14 cellular contexts compared by ENCODE assay signal in the genomic region with DNA sequence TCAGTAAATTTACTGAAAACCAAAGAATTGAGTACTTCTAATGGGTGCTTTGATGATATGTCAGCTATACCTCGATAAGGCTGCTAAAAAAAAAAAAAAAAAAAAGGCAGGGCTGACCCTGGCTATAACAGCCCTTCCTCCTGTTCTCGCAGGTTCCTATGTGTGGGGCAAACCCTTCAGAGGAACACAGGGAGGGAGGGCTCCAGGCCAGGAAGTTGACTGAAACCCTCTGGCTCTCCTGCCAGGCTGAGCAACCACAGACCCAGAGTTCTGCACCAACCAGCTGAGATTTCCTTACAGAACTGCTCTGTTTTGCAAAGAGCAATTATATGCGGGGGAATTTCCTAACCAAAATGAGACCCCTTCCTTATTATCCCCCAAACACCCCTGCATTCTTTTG.
"Had no signal": no experiment of that assay in that cellular context is flagged by ENCODE, and none has a peak within 500 bp of the region (broad histone marks: within the 10 kb centered on the region; RNA-seq: fewer than 3 reads in every experiment).

No MANE protein-coding gene starts in this region.

- DNase-seq: cerebellar nuclear complex; effector memory CD8-positive, alpha-beta T cell; erythroblast; left colon; mucosa of descending colon; naive thymus-derived CD8-positive, alpha-beta T cell; posterior cingulate gyrus; small intestine; stimulated activated CD4-positive, alpha-beta T cell treated with anti-CD3 and anti-CD28 coated beads, Interleukin-12 subunit alpha, Interleukin-12 subunit beta, amount 100 ng/mL, for 4 hours; stimulated activated CD4-positive, alpha-beta T cell treated with anti-CD3 and anti-CD28 coated beads, Interleukin-2, amount 100 ng/mL, for 48 hours; stimulated activated naive CD4-positive, alpha-beta T cell treated with Interleukin-2 at 50 U/mL for 16 hours; tibial artery had no signal

- H3K27ac Mint-ChIP-seq: dendritic cell treated with granulocyte-macrophage colony-stimulating factor and Interleukin-4, amounts not matched to agents 40 ng/mL and 50 ng/mL, for 4 days; effector memory CD8-positive, alpha-beta T cell; naive thymus-derived CD8-positive, alpha-beta T cell had no signal

- H3K4me1 Mint-ChIP-seq: naive thymus-derived CD8-positive, alpha-beta T cell had no signal

- H3K4me3 ChIP-seq: mucosa of descending colon, suprapubic skin, tibial artery had no signal

- ATAC-seq: effector memory CD8-positive, alpha-beta T cell; left colon; mucosa of descending colon; naive thymus-derived CD8-positive, alpha-beta T cell had no signal

- H3K4me3 Mint-ChIP-seq: dendritic cell treated with granulocyte-macrophage colony-stimulating factor and Interleukin-4, amounts not matched to agents 40 ng/mL and 50 ng/mL, for 4 days; effector memory CD8-positive, alpha-beta T cell; naive thymus-derived CD8-positive, alpha-beta T cell had no signal

- H3K36me3 Mint-ChIP-seq: naive thymus-derived CD8-positive, alpha-beta T cell had no signal

- H3K9me3 Mint-ChIP-seq: dendritic cell treated with granulocyte-macrophage colony-stimulating factor and Interleukin-4, amounts not matched to agents 40 ng/mL and 50 ng/mL, for 4 days; effector memory CD8-positive, alpha-beta T cell had no signal

- H3K27me3 Mint-ChIP-seq: dendritic cell treated with granulocyte-macrophage colony-stimulating factor and Interleukin-4, amounts not matched to agents 40 ng/mL and 50 ng/mL, for 4 days; naive thymus-derived CD8-positive, alpha-beta T cell had no signal
